In genomic region chr3:124780767-124781485, GRCh38 we compare ENCODE assay signal across 8 cellular contexts. TPM values are rescaled to one million over a fixed set of nuclear protein-coding genes. Genes with fewer than 3 reads are reported as not detected.
DNase-seq lines count a peak whose midpoint lies in the region; ATAC-seq and TF ChIP-seq lines count a peak whose summit lies in the region.

No MANE protein-coding gene starts in this region.

- H3K4me3 Mint-ChIP-seq in type B pancreatic cell = peak overlapping the region; percentile 24

- no peak for TF ChIP-seq CTCF in type B pancreatic cell (conservative IDR thresholded peaks at IDR 0.05)

- peak; percentile 18 for DNase-seq in SKM-1 treated with dmso at 0.1 percent for 144 hours (lab: John Stamatoyannopoulos, UW; ENCODE audit: unreplicated experiment)
- DNase-seq in SKM-1 (lab: John Stamatoyannopoulos, UW; ENCODE audit: unreplicated experiment) = no peak
- DNase-seq in medulla oblongata (ENCODE audit: extremely low spot score) = peak; percentile 95
- DNase-seq in type B pancreatic cell (ENCODE audit: extremely low spot score, unreplicated experiment) = no peak
- DNase-seq in HT-29 (ENCODE audit: low spot score) = no peak

- peak overlapping the region; percentile 64 for H3K27ac Mint-ChIP-seq in type B pancreatic cell

- no peaks in the 10 kb centered on the region for H3K9me3 Mint-ChIP-seq in type B pancreatic cell

- ATAC-seq in GM21423 (IDR thresholded peaks at IDR 0.05; ENCODE audit: unreplicated experiment) (no peak), GM21367 (IDR thresholded peaks at IDR 0.05; ENCODE audit: unreplicated experiment) (no peak)

- H3K27ac ChIP-seq in cingulate gyrus (ENCODE audit: low read depth, low read length) = peak overlapping the region; percentile 90

- H3K4me1 Mint-ChIP-seq in type B pancreatic cell (ENCODE audit: unreplicated experiment) = peaks cover 35% of the 10 kb centered on the region

- H3K27me3 Mint-ChIP-seq in type B pancreatic cell = no peaks in the 10 kb centered on the region

- H3K36me3 Mint-ChIP-seq in type B pancreatic cell = peaks cover 3% of the 10 kb centered on the region

RNA-seq across cellular contexts. Expression of gene UMPS, which starts 50.7 kb away (rescaled TPM):
- total RNA-seq in type B pancreatic cell (ENCODE audit: low replicate concordance) = 46.7 and 51.6 TPM in 2 replicates
- 57.3 and 70.2 TPM in 2 replicates for total RNA-seq in HT-29 (2014; rRNA removed; shearing (Covaris generic))

Comparison
In these comparisons a context has a peak if more than half of its experiments do, and no peak if none do; other contexts are left out.
1. DNase-seq: peak in SKM-1 treated with dmso at 0.1 percent for 144 hours (single experiment) and medulla oblongata (single experiment); none in SKM-1 (single experiment), type B pancreatic cell (single experiment) and HT-29 (single experiment).